ENCODE assay signal across 8 cellular contexts in the genomic region with DNA sequence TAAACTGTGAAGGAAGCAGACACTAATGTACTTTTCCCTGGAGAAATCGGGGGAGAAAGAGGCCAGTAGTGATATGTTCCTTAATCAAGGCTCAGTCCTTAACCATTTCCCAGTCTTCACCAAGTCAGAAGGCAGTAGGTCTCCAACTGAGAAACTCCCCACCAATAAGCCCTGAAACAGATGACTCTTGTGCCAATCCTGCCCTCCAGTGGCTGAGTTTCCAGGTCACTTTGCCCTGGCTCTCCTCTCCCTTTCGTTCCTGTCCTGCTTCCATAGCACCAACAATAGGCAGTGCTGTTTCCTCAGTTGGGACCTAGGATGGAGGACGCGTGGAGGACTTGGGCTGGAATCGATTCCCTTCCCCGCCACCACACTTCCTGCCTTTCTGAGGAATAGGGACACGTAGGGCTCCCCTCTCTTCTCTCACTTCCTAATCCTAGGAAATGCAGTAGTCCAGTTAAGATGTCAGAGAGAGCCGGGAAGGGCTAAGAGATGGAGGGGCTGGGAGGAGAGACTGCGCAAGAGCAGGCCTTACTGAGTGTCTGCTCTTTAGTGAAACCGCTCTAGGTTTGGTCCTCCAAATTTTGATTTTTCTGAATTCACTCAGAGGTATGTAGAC. TPM values are rescaled to one million over a fixed set of nuclear protein-coding genes. Genes with fewer than 3 reads are reported as not detected.
DNase-seq lines count a peak whose midpoint lies in the region; ATAC-seq, FAIRE-seq and TF ChIP-seq lines count a peak whose summit lies in the region.

No MANE protein-coding gene starts in this region.

- H3K9me3 Mint-ChIP-seq in mesothelial cell of epicardium: no peaks in the 10 kb centered on the region

- TF ChIP-seq CTCF in GM12878 (IDR thresholded peaks at IDR 0.05 in 2 of 3, conservative IDR thresholded peaks at IDR 0.05 in 1 of 3; ENCODE audit: control insufficient read depth in 2 of 3, extremely low read depth in 1 of 3, insufficient read depth in 1 of 3, low read depth in 3 of 3, low read length in 3 of 3): peak; percentile 56 to 73 (median 58)
- peak; percentile 95 for TF ChIP-seq CTCF in HepG2 (CRISPR knock-in tag; IDR thresholded peaks at IDR 0.05)
- no peak for TF ChIP-seq CTCF in mesothelial cell of epicardium (IDR thresholded peaks at IDR 0.05; ENCODE audit: unreplicated experiment)

- CTCF ChIA-PET in GM12878 (lab: Yijun Ruan, JAX) (interaction anchor here (0.7 to 9.1 kb wide), 14 partner anchors 20 to 511 kb away, joined by 3 to 267 read pairs (median 6); no protein-coding TSS in a partner anchor), HepG2 (lab: Yijun Ruan, JAX; ENCODE audit: low intra/inter-chr PET ratio, low total read pairs) (interaction anchor here (0.9 to 2.0 kb wide), 3 partner anchors 126 to 421 kb away, joined by 3 to 11 read pairs (median 3); no protein-coding TSS in a partner anchor)

- H3K4me3 Mint-ChIP-seq in mesothelial cell of epicardium: no peak overlapping the region

- no peaks in the 10 kb centered on the region for H3K36me3 Mint-ChIP-seq in mesothelial cell of epicardium

- no peaks in the 10 kb centered on the region for H4K20me1 ChIP-seq in GM12878 (ENCODE audit: control insufficient read depth, insufficient read depth)
- no peaks in the 10 kb centered on the region for H4K20me1 ChIP-seq in HepG2 (ENCODE audit: insufficient read depth, low read length)

- H3K36me3 ChIP-seq in GM12878 (ENCODE audit: control insufficient read depth in 2 of 2, insufficient read depth in 2 of 2, low read length in 1 of 2): no peaks in the 10 kb centered on the region
- H3K36me3 ChIP-seq in HepG2 (replicated peaks in 1 of 2; ENCODE audit: control insufficient read depth in 1 of 2, insufficient read depth in 2 of 2, low read length in 2 of 2): no peaks in the 10 kb centered on the region

- no peak for TF ChIP-seq EP300 in GM12878 (IDR thresholded peaks at IDR 0.05; ENCODE audit: borderline replicate concordance in 1 of 2, control insufficient read depth in 1 of 2, low read depth in 2 of 2, low read length in 2 of 2)
- no peak for TF ChIP-seq EP300 in HepG2 (IDR thresholded peaks at IDR 0.05; ENCODE audit: low read depth in 2 of 2, low read length in 2 of 2)
- no peak for TF ChIP-seq EP300 in HepG2 (CRISPR knock-in tag; IDR thresholded peaks at IDR 0.05; ENCODE audit: borderline replicate concordance)

- SMC1A ChIA-PET in GM12878 (lab: Charles Lee; ENCODE audit: uncharacterized antibody, unreplicated experiment): interaction anchor here (0.7 to 8.7 kb wide), 14 partner anchors 9 to 420 kb away, joined by 3 to 159 read pairs (median 4); no protein-coding TSS in a partner anchor

- peak; percentile 49 for FAIRE-seq in GM12878 (lab: Jason Lieb, UNC)
- FAIRE-seq in HepG2 (lab: Jason Lieb, UNC): peak; percentile 91

- H3K4me1 Mint-ChIP-seq in mesothelial cell of epicardium: no peaks in the 10 kb centered on the region

- TF ChIP-seq RAD21 in GM12878 (IDR thresholded peaks at IDR 0.05; ENCODE audit: insufficient read depth, low read depth, low read length) (peak; percentile 63), HepG2 (CRISPR knock-in tag; IDR thresholded peaks at IDR 0.05) (peak; percentile 76)

- H3K4me3 ChIP-seq in GM12878 (no peak overlapping the region), HepG2 (replicated peaks in 1 of 3; ENCODE audit: insufficient read depth in 1 of 3, low read depth in 2 of 3, low read length in 3 of 3) (peak overlapping the region in 1 of 3 experiments; percentile 11; a peak in 1 of 6 replicates)

- ATAC-seq in HG02610 (IDR thresholded peaks at IDR 0.05; ENCODE audit: unreplicated experiment) (peak; percentile 51), GM12878 (peak; percentile 89), HepG2 (peak; percentile 97), GM18502 (IDR thresholded peaks at IDR 0.05; ENCODE audit: poor library complexity, unreplicated experiment) (no peak)

- no peaks in the 10 kb centered on the region for H3K9me3 ChIP-seq in GM12878 (replicated peaks; ENCODE audit: control insufficient read depth, insufficient read depth, low read length)
- no peaks in the 10 kb centered on the region for H3K9me3 ChIP-seq in HepG2 (ENCODE audit: low read length)

- in situ Hi-C loops in GM12878 (cut with MboI): no loop called here
- in situ Hi-C loops in HepG2 (cut with HindIII; ENCODE audit: extremely low pct_ligation_motif_present, low pct_unique_long_range_greater_than_20kb): loop anchor here (10.0 kb wide), 1 partner anchor 124 kb away; no protein-coding TSS in a partner anchor

- H3K4me2 ChIP-seq in GM12878 (ENCODE audit: control insufficient read depth, insufficient read depth) (no peak overlapping the region), HepG2 (ENCODE audit: low read depth, low read length) (peak overlapping the region; percentile 36; the same call in 1 of the 2 replicates)

- no peak overlapping the region for H3K9ac ChIP-seq in GM12878 (ENCODE audit: control insufficient read depth, insufficient read depth, low read length)
- no peak overlapping the region for H3K9ac ChIP-seq in HepG2 (ENCODE audit: insufficient read depth, low read depth, low read length)

- H3K27me3 ChIP-seq in GM12878 (replicated peaks in 1 of 2; ENCODE audit: control insufficient read depth in 2 of 2, insufficient read depth in 2 of 2, low read length in 1 of 2): no peaks in the 10 kb centered on the region
- H3K27me3 ChIP-seq in HepG2 (ENCODE audit: control insufficient read depth in 1 of 2, insufficient read depth in 2 of 2, low read length in 2 of 2): 0 out of 5 replicates have a peak, but pooled peaks cover 0 to 3% of the 10 kb centered on the region in 2 experiments

- H2AFZ ChIP-seq in GM12878 (ENCODE audit: control insufficient read depth, low read depth, low read length) (no peak overlapping the region), HepG2 (ENCODE audit: low read length) (no peak overlapping the region)

- DNase-seq in NCI-H524 (lab: John Stamatoyannopoulos, UW) (peak; percentile 23 to 63), NCI-H524 treated with DMSO at 0.1 percent for 48 hours (lab: John Stamatoyannopoulos, UW) (no peak), NCI-H774 (lab: John Stamatoyannopoulos, UW) (peak; percentile 19), GM12878 (ENCODE audit: low read depth, low spot score) (peak; percentile 20), HepG2 (ENCODE audit: low spot score) (peak; percentile 72), mesothelial cell of epicardium (ENCODE audit: low spot score in 2 of 2, unreplicated experiment in 2 of 2) (no peak)

- intact Hi-C loops in GM12878 (cut with micrococcal nuclease; ENCODE audit: unreplicated experiment) (loop anchor here (1.0 to 2.0 kb wide), 3 partner anchors 126 to 420 kb away; no protein-coding TSS in a partner anchor), HepG2 (cut with micrococcal nuclease; ENCODE audit: unreplicated experiment) (loop anchor here (1.0 to 5.0 kb wide), 4 partner anchors 51 to 420 kb away; no protein-coding TSS in a partner anchor)

- POLR2A ChIA-PET in GM12878 (lab: Charles Lee) (interaction anchor here (0.6 to 1.2 kb wide), 2 partner anchors 33 to 94 kb away, joined by 3 read pairs; no protein-coding TSS in a partner anchor), HepG2 (lab: Yijun Ruan, JAX) (no interaction called here)

- WGBS in GM12878 (ENCODE audit: insufficient coverage, insufficient replicate concordance, low lambda C conversion rate, missing lambda C conversion rate): 51% methylated on average over 10 of the region's 10 CpGs
- WGBS in HepG2 (ENCODE audit: low lambda C conversion rate): 32% methylated on average over 10 of the region's 10 CpGs

- no peaks in the 10 kb centered on the region for H3K79me2 ChIP-seq in GM12878 (ENCODE audit: control insufficient read depth, insufficient read depth, low read length)
- no peaks in the 10 kb centered on the region for H3K79me2 ChIP-seq in HepG2 (ENCODE audit: insufficient read depth, low read length)

- no peaks in the 10 kb centered on the region; the same call in 1 of the 2 replicates for H3K4me1 ChIP-seq in GM12878 (ENCODE audit: control insufficient read depth, insufficient read depth, low read length)
- H3K4me1 ChIP-seq in HepG2 (ENCODE audit: insufficient read depth, low read length): peaks cover 7% of the 10 kb centered on the region; the same call in 1 of the 2 replicates

- TF ChIP-seq POLR2A in GM12878 (IDR thresholded peaks at IDR 0.05; ENCODE audit: low read depth, low read length): no peak
- TF ChIP-seq POLR2A in HepG2 (IDR thresholded peaks at IDR 0.05; ENCODE audit: insufficient read depth in 1 of 2, low read depth in 2 of 2, low read length in 2 of 2): no peak

- no peak overlapping the region for H3K27ac Mint-ChIP-seq in mesothelial cell of epicardium

- BruUV-seq in GM12878 (replicated peaks; lab: Mats Ljungman, UMichigan): no TSS peak
- no TSS peak for BruUV-seq in HepG2 (replicated peaks; lab: Mats Ljungman, UMichigan)

- RAD21 ChIA-PET in GM12878 (lab: Charles Lee; ENCODE audit: unreplicated experiment): interaction anchor here (1.0 to 3.0 kb wide), 6 partner anchors 51 to 420 kb away, joined by 4 to 15 read pairs (median 6); no protein-coding TSS in a partner anchor

- H3K27me3 Mint-ChIP-seq in mesothelial cell of epicardium (ENCODE audit: low read depth): peaks cover 24% of the 10 kb centered on the region

- no peak overlapping the region for H3K27ac ChIP-seq in GM12878 (ENCODE audit: control insufficient read depth, insufficient read depth)
- H3K27ac ChIP-seq in HepG2 (ENCODE audit: extremely low read length, insufficient read depth, low read length): no peak overlapping the region

RNA-seq across cellular contexts. Expression of gene ATOH7, which starts 23.4 kb away (rescaled TPM):
- not detected in 2 replicates for total RNA-seq in GM12878 (2013; cell fraction: nucleolus; rRNA removed)
- total RNA-seq in GM12878 (2014; rRNA removed): not detected in 2 replicates
- not detected in 2 replicates for total RNA-seq in GM12878 (2014; rRNA removed; fragmentation: Illumina TruSeq; extraction: Trizol)
- not detected in 2 replicates for total RNA-seq in GM12878 (2021)
- polyA plus RNA-seq in GM12878 (2011; ENCODE audit: low read depth): not detected
- not detected in 2 replicates for polyA plus RNA-seq in GM12878 (2011; rRNA removed)
- 0.04 TPM in 1 of 2 replicates, not detected in the other for polyA plus RNA-seq in GM12878 (2011; cell fraction: cytosol; rRNA removed)
- polyA plus RNA-seq in GM12878 (2011; cell fraction: nucleus; rRNA removed): not detected in 2 replicates
- polyA plus RNA-seq in GM12878 (2012): not detected in 2 replicates
- not detected in 2 replicates for polyA plus RNA-seq in GM12878 (2014; fragmentation: Illumina TruSeq; extraction: Trizol)
- not detected for polyA plus RNA-seq in GM12878 (2014; fragmentation: Nextera tagmentation; extraction: Ambion mirVana)
- polyA plus RNA-seq in GM12878 (2014; rRNA removed): not detected in 2 replicates
- polyA plus RNA-seq in GM12878 (2016; fragmentation: Nextera tagmentation; extraction: Ambion mirVana): not detected
- not detected in 2 replicates for polyA minus RNA-seq in GM12878 (2011; rRNA and poly(A)+ RNA removed)
- not detected in 2 replicates for polyA minus RNA-seq in GM12878 (2011; cell fraction: cytosol; rRNA and poly(A)+ RNA removed)
- not detected in 2 replicates for polyA minus RNA-seq in GM12878 (2011; cell fraction: nucleus; rRNA and poly(A)+ RNA removed)
- total RNA-seq in HepG2 (2016; rRNA removed; fragmentation: Illumina TruSeq; extraction: Trizol): 0.07 TPM in 1 of 2 replicates, not detected in the other
- total RNA-seq in HepG2 (2016; cell fraction: cytosol; rRNA removed; fragmentation: Illumina TruSeq; extraction: Trizol; ENCODE audit: low read depth): not detected in 2 replicates
- total RNA-seq in HepG2 (2016; cell fraction: insoluble cytoplasmic fraction; rRNA removed; fragmentation: Illumina TruSeq; extraction: Trizol): not detected in 2 replicates
- total RNA-seq in HepG2 (2016; cell fraction: membrane; rRNA removed; fragmentation: Illumina TruSeq; extraction: Trizol): not detected in 2 replicates
- 0.25 TPM in 1 of 2 replicates, not detected in the other for total RNA-seq in HepG2 (2016; cell fraction: nucleus; rRNA removed; fragmentation: Illumina TruSeq; extraction: Trizol)
- 0.11 TPM in 1 of 2 replicates, not detected in the other for polyA plus RNA-seq in HepG2 (2011; rRNA removed)
- 0.06 and 0.07 TPM in 2 replicates for polyA plus RNA-seq in HepG2 (2011; cell fraction: cytosol; rRNA removed)
- polyA plus RNA-seq in HepG2 (2011; cell fraction: nucleus; rRNA removed): 0.10 TPM in 1 of 2 replicates, not detected in the other
- not detected in 2 replicates for polyA plus RNA-seq in HepG2 (2012)
- 0.07 TPM in 1 of 2 replicates, not detected in the other for polyA plus RNA-seq in HepG2 (2016; cell fraction: cytosol; fragmentation: Illumina TruSeq; extraction: Trizol; ENCODE audit: low read depth)
- not detected in 2 replicates for polyA plus RNA-seq in HepG2 (2016; cell fraction: insoluble cytoplasmic fraction; fragmentation: Illumina TruSeq; extraction: Trizol; ENCODE audit: low read depth)
- polyA plus RNA-seq in HepG2 (2016; cell fraction: membrane; fragmentation: Illumina TruSeq; extraction: Trizol; ENCODE audit: low read depth): not detected in 2 replicates
- polyA plus RNA-seq in HepG2 (2016; cell fraction: nucleus; fragmentation: Illumina TruSeq; extraction: Trizol; ENCODE audit: insufficient read depth, low read depth): not detected in 2 replicates
- 0.09 TPM in 1 of 2 replicates, not detected in the other for polyA minus RNA-seq in HepG2 (2011; rRNA and poly(A)+ RNA removed; ENCODE audit: low replicate concordance)
- polyA minus RNA-seq in HepG2 (2011; cell fraction: cytosol; rRNA and poly(A)+ RNA removed): not detected in 2 replicates
- not detected in 2 replicates for polyA minus RNA-seq in HepG2 (2011; cell fraction: nucleus; rRNA and poly(A)+ RNA removed)
- total RNA-seq in mesothelial cell of epicardium: 0.18 to 0.70 TPM (median 0.38 TPM) in 3 replicates

Comparison
In these comparisons a context has a peak if more than half of its experiments do, and no peak if none do; other contexts are left out.
1. DNase-seq: peak in NCI-H524 (2 of 2), NCI-H774 (single experiment), GM12878 (single experiment) and HepG2 (single experiment); none in NCI-H524 treated with DMSO at 0.1 percent for 48 hours (single experiment) and mesothelial cell of epicardium (0 of 2).